ENCODE assay signal across 28 cellular contexts in the genomic region with DNA sequence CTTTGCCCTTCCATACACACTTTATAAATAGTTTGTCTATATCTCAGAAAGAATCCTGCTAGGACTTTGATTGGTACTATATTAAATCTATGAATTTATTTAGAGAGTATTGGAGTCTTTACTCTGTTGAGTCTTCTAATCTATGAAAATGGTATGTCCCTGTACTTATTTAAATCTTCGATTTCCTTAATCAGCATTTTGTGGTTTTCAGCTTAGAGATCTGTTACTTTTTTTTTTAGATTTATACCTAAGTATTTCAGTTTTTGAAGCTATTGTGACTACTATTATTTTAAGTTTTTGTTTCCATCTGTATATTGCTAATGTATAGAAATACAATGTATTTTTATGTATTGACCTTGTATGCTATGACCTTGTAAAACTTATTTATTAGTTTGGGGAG. TPM values are rescaled to one million over a fixed set of nuclear protein-coding genes. Genes with fewer than 3 reads are reported as not detected.
"Had no signal": no experiment of that assay in that cellular context is flagged by ENCODE, and none has a peak within 500 bp of the region (broad histone marks: within the 10 kb centered on the region; RNA-seq: fewer than 3 reads in every experiment).

No MANE protein-coding gene starts in this region.

- ATAC-seq: psoas muscle; right cardiac atrium; sciatic nerve; stimulated activated memory B cell treated with anti-CD40 and anti-IgM and Interleukin-4, amounts not matched to agents 10 μg/mL and 1 μg/mL and 100 μg/mL, for 72 hours; stimulated activated naive CD8-positive, alpha-beta T cell treated with anti-CD3 and anti-CD28 coated beads, Interleukin-15, Interleukin-2, amounts not matched to agents 100 U/mL and 50 U/mL, for 24 hours; upper lobe of right lung had no signal

- H3K4me1 ChIP-seq: parathyroid adenoma, psoas muscle, suprapubic skin, testis, tibial artery, transverse colon, upper lobe of right lung, vagina had no signal

- H3K36me3 ChIP-seq: neural progenitor cell, ovary, spleen, suprapubic skin, tibial artery, transverse colon, upper lobe of right lung, vagina had no signal

- H3K79me2 ChIP-seq: parathyroid adenoma had no signal

- H3K4me3 ChIP-seq: neural progenitor cell, ovary, psoas muscle, skin epidermis, smooth muscle cell, spleen, suprapubic skin, testis, tibial artery, transverse colon, upper lobe of right lung, vagina had no signal

- DNase-seq: natural killer cell; occipital lobe; ovary; posterior cingulate gyrus; psoas muscle; right cardiac atrium; spleen; stimulated activated CD4-positive, alpha-beta T cell treated with anti-CD3 and anti-CD28 coated beads, Interleukin-12 subunit alpha, Interleukin-12 subunit beta, amount 100 ng/mL, for 4 hours; stimulated activated CD4-positive, alpha-beta T cell treated with anti-CD3 and anti-CD28 coated beads, Interleukin-1b, Interleukin-23, amount 100 ng/mL, for 48 hours; stimulated activated CD4-positive, alpha-beta T cell treated with anti-CD3 and anti-CD28 coated beads, Interleukin-4, amount 100 ng/mL, for 1 hour; stimulated activated CD4-positive, alpha-beta T cell treated with anti-CD3 and anti-CD28 coated beads, Interleukin-4, amount 100 ng/mL, for 4 hours; stimulated activated CD8-positive, alpha-beta memory T cell treated with anti-CD3 and anti-CD28 coated beads, Interleukin-4, amount 100 ng/mL, for 48 hours; stimulated activated naive CD4-positive, alpha-beta T cell; stimulated activated naive CD8-positive, alpha-beta T cell treated with anti-CD3 and anti-CD28 coated beads, Interleukin-15, amount 100 ng/mL, for 72 hours; stimulated activated naive CD8-positive, alpha-beta T cell treated with anti-CD3 and anti-CD28 coated beads, Interleukin-15, Interleukin-2, amounts not matched to agents 100 U/mL and 50 U/mL, for 24 hours; substantia nigra; testis; tibial artery; transverse colon; upper lobe of right lung had no signal

- H3K4me2 ChIP-seq: neural progenitor cell, smooth muscle cell had no signal

- H2AFZ ChIP-seq: neural progenitor cell, parathyroid adenoma had no signal

- H3K27ac ChIP-seq: neural progenitor cell, ovary, parathyroid adenoma, psoas muscle, skin epidermis, spleen, suprapubic skin, testis, tibial artery, transverse colon, upper lobe of right lung, vagina had no signal

- H3K27me3 ChIP-seq: neural progenitor cell, ovary, spleen, suprapubic skin, testis, transverse colon, upper lobe of right lung, vagina had no signal

- H3K9me3 ChIP-seq: ovary, psoas muscle, spleen, suprapubic skin, testis, tibial artery, transverse colon, upper lobe of right lung, vagina had no signal

- H3K9ac ChIP-seq: neural progenitor cell, parathyroid adenoma had no signal

RNA-seq across cellular contexts. Expression of gene PPP4R4, which starts 31.3 kb away (rescaled TPM):
- total RNA-seq: transverse colon had no signal
